In the genomic region with DNA sequence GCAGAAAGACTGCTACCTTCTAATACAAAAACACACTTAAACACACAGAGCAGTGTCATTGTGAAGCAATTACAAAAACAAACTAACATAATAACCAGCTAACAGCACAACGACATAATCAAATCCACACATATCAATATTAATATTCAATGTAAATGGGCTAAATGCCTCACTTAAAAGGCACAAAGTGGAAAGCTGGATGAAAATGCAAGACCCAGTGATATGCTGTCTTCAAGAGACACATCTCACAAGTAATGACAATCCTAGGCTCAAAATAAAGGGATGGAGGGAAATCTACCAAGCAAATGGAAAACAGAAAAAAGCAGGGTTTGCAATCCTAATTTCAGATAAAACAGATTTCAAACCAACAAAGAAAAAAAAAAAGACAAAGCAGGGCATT, we compare ENCODE assay signal across 31 cellular contexts.
"Had no signal": no experiment of that assay in that cellular context is flagged by ENCODE, and none has a peak within 500 bp of the region (broad histone marks: within the 10 kb centered on the region; RNA-seq: fewer than 3 reads in every experiment).

No MANE protein-coding gene starts in this region.

- H3K27ac ChIP-seq: body of pancreas, brain microvascular endothelial cell, breast epithelium, colonic mucosa, WERI-Rb-1 had no signal

- H3K9me3 ChIP-seq: colonic mucosa had no signal

- H3K4me1 ChIP-seq: body of pancreas, breast epithelium, colonic mucosa had no signal

- DNase-seq: activated CD4-positive, alpha-beta memory T cell treated with anti-CD3 and anti-CD28 coated beads, Interleukin-2, amount 10 ng/mL, durations not matched to agents 7 days and 5 days; activated CD4-positive, alpha-beta T cell treated with anti-CD3 and anti-CD28 coated beads for 1 hour; activated CD4-positive, alpha-beta T cell treated with anti-CD3 and anti-CD28 coated beads for 36 hours; activated CD4-positive, alpha-beta T cell treated with anti-CD3 and anti-CD28 coated beads for 48 hours; activated CD4-positive, alpha-beta T cell treated with anti-CD3 and anti-CD28 coated beads, Interleukin-2, amount 10 ng/mL, durations not matched to agents 7 days and 5 days; activated CD4-positive, alpha-beta T cell treated with anti-CD3 and anti-CD28 coated beads, Interleukin-2, amount 50 U/mL, for 48 hours; activated CD4-positive, CD25-positive, alpha-beta regulatory T cell; activated CD8-positive, alpha-beta memory T cell treated with anti-CD3 and anti-CD28 coated beads for 24 hours; activated CD8-positive, alpha-beta memory T cell treated with anti-CD3 and anti-CD28 coated beads, Interleukin-2, amount 10 ng/mL, durations not matched to agents 7 days and 5 days; activated CD8-positive, alpha-beta memory T cell treated with anti-CD3 and anti-CD28 coated beads, Interleukin-2, amount 50 U/mL, for 48 hours; activated CD8-positive, alpha-beta T cell treated with anti-CD3 and anti-CD28 coated beads, Interleukin-2, amount 10 ng/mL, durations not matched to agents 7 days and 5 days; activated effector memory CD4-positive, alpha-beta T cell treated with Interleukin-2 at 50 U/mL for 16 hours; activated gamma-delta T cell; activated naive CD4-positive, alpha-beta T cell treated with anti-CD3 and anti-CD28 coated beads, Interleukin-2, amount 10 ng/mL, durations not matched to agents 7 days and 5 days; activated naive CD4-positive, alpha-beta T cell treated with Interleukin-2 at 50 U/mL for 16 hours; activated naive CD8-positive, alpha-beta T cell treated with anti-CD3 and anti-CD28 coated beads, Interleukin-2, amount 10 ng/mL, durations not matched to agents 7 days and 5 days; activated naive CD8-positive, alpha-beta T cell treated with anti-CD3 and anti-CD28 coated beads, Interleukin-2, amount 50 U/mL, for 24 hours; activated T-cell treated with anti-CD3 and anti-CD28 coated beads, Interleukin-2, amount 50 U/mL, for 24 hours; activated T-cell treated with anti-CD3 and anti-CD28 coated beads, Interleukin-2, amount 50 U/mL, for 48 hours; amniotic stem cell; aorta; body of pancreas; brain microvascular endothelial cell; central memory CD4-positive, alpha-beta T cell; colonic mucosa; T-helper 2 cell; T-helper 9 cell; WERI-Rb-1 had no signal

- H3K36me3 ChIP-seq: brain microvascular endothelial cell, breast epithelium, colonic mucosa, WERI-Rb-1 had no signal

- ATAC-seq: activated CD4-positive, alpha-beta T cell treated with anti-CD3 and anti-CD28 coated beads for 36 hours; activated CD4-positive, CD25-positive, alpha-beta regulatory T cell treated with anti-CD3 and anti-CD28 coated beads, Interleukin-2, amount 50 U/mL, for 24 hours; activated CD8-positive, alpha-beta memory T cell treated with anti-CD3 and anti-CD28 coated beads, Interleukin-2, amount 10 ng/mL, durations not matched to agents 7 days and 5 days; activated CD8-positive, alpha-beta T cell treated with anti-CD3 and anti-CD28 coated beads, Interleukin-2, amount 10 ng/mL, durations not matched to agents 7 days and 5 days; activated naive CD8-positive, alpha-beta T cell treated with anti-CD3 and anti-CD28 coated beads, Interleukin-2, amount 50 U/mL, for 24 hours; body of pancreas; WTC11 had no signal

- H3K4me3 ChIP-seq: body of pancreas, breast epithelium, colonic mucosa had no signal
